25 cellular contexts compared by ENCODE assay signal in the genomic region with DNA sequence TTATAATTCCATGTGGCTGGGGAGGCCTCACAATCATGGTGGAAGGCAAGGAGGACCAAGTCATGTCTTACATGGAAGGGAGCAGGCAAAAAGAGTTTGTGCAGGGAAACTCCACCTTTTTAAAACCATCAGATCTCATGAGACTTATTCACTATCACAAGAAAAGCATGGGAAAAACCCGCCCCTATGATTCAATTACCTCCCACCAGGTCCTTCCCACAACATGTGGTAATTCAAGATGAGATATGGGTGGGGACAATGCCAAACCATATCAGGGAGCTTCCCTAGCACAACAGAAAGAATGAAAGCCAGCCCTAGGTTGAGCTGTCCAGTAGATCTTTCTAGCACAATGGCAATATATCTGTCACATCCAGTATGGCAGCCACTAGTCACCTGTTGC.
"Had no signal": no experiment of that assay in that cellular context is flagged by ENCODE, and none has a peak within 500 bp of the region (broad histone marks: within the 10 kb centered on the region; RNA-seq: fewer than 3 reads in every experiment).

No MANE protein-coding gene starts in this region.

- ATAC-seq: gastrocnemius medialis, left colon, psoas muscle had no signal

- H2AFZ ChIP-seq: parathyroid adenoma had no signal

- H3K4me3 ChIP-seq: gastrocnemius medialis, psoas muscle, right atrium auricular region, spleen, suprapubic skin, tibial nerve had no signal

- H3K9ac ChIP-seq: parathyroid adenoma had no signal

- H3K27ac Mint-ChIP-seq: activated CD4-positive, alpha-beta memory T cell treated with anti-CD3 and anti-CD28 coated beads, Interleukin-2, amount 10 ng/mL, durations not matched to agents 7 days and 5 days; activated CD4-positive, alpha-beta T cell treated with anti-CD3 and anti-CD28 coated beads, Interleukin-2, amount 10 ng/mL, durations not matched to agents 24 days and 14 days; activated T-cell treated with anti-CD3 and anti-CD28 coated beads, Interleukin-2, amount 50 U/mL, for 24 hours; naive B cell had no signal

- H3K79me2 ChIP-seq: parathyroid adenoma had no signal

- H3K4me1 ChIP-seq: gastrocnemius medialis, parathyroid adenoma, psoas muscle, spleen, tibial nerve had no signal

- H3K27me3 Mint-ChIP-seq: activated CD4-positive, alpha-beta memory T cell treated with anti-CD3 and anti-CD28 coated beads, Interleukin-2, amount 10 ng/mL, durations not matched to agents 7 days and 5 days; activated CD4-positive, alpha-beta T cell treated with anti-CD3 and anti-CD28 coated beads, Interleukin-2, amount 10 ng/mL, durations not matched to agents 24 days and 14 days; activated T-cell treated with anti-CD3 and anti-CD28 coated beads, Interleukin-2, amount 50 U/mL, for 24 hours; central memory CD8-positive, alpha-beta T cell had no signal

- H3K36me3 Mint-ChIP-seq: mesothelial cell of epicardium, naive B cell had no signal

- H3K27ac ChIP-seq: gastrocnemius medialis, parathyroid adenoma, psoas muscle, spleen, suprapubic skin, tibial nerve had no signal

- H3K27me3 ChIP-seq: gastrocnemius medialis, right atrium auricular region, spleen, suprapubic skin, tibial nerve had no signal

- H3K4me1 Mint-ChIP-seq: activated CD4-positive, alpha-beta memory T cell treated with anti-CD3 and anti-CD28 coated beads, Interleukin-2, amount 10 ng/mL, durations not matched to agents 7 days and 5 days; activated CD4-positive, alpha-beta T cell treated with anti-CD3 and anti-CD28 coated beads, Interleukin-2, amount 10 ng/mL, durations not matched to agents 24 days and 14 days; central memory CD8-positive, alpha-beta T cell; naive B cell had no signal

- FAIRE-seq: keratinocyte had no signal

- H3K36me3 ChIP-seq: gastrocnemius medialis, right atrium auricular region, spleen, suprapubic skin, tibial nerve had no signal

- DNase-seq: activated CD4-positive, alpha-beta memory T cell treated with anti-CD3 and anti-CD28 coated beads, Interleukin-2, amount 10 ng/mL, durations not matched to agents 7 days and 5 days; activated CD4-positive, alpha-beta T cell treated with anti-CD3 and anti-CD28 coated beads, Interleukin-2, amount 10 ng/mL, durations not matched to agents 24 days and 14 days; activated CD4-positive, CD25-positive, alpha-beta regulatory T cell treated with anti-CD3 and anti-CD28 coated beads, Interleukin-2, amount 50 U/mL, for 72 hours; activated CD8-positive, alpha-beta memory T cell treated with anti-CD3 and anti-CD28 coated beads, Interleukin-2, amount 50 U/mL, for 48 hours; activated gamma-delta T cell treated with Interleukin-2 at 50 U/mL for 16 hours; activated naive CD4-positive, alpha-beta T cell treated with anti-CD3 and anti-CD28 coated beads, Interleukin-2, amount 50 U/mL, for 16 hours; activated T-cell treated with anti-CD3 and anti-CD28 coated beads, Interleukin-2, amount 50 U/mL, for 24 hours; amniotic stem cell; dermis blood vessel endothelial cell; effector CD8-positive, alpha-beta T cell; gastrocnemius medialis; glutamatergic neuron; left colon; naive B cell; spleen; stimulated activated naive CD4-positive, alpha-beta T cell; T-helper 2 cell had no signal

- H3K4me3 Mint-ChIP-seq: activated CD4-positive, alpha-beta memory T cell treated with anti-CD3 and anti-CD28 coated beads, Interleukin-2, amount 10 ng/mL, durations not matched to agents 7 days and 5 days; activated CD4-positive, alpha-beta T cell treated with anti-CD3 and anti-CD28 coated beads, Interleukin-2, amount 10 ng/mL, durations not matched to agents 24 days and 14 days; activated T-cell treated with anti-CD3 and anti-CD28 coated beads, Interleukin-2, amount 50 U/mL, for 24 hours; central memory CD8-positive, alpha-beta T cell; mesothelial cell of epicardium had no signal

- H3K9me3 ChIP-seq: gastrocnemius medialis, psoas muscle, right atrium auricular region, suprapubic skin, tibial nerve had no signal

- H3K9me3 Mint-ChIP-seq: activated CD4-positive, alpha-beta T cell treated with anti-CD3 and anti-CD28 coated beads, Interleukin-2, amount 10 ng/mL, durations not matched to agents 24 days and 14 days; activated T-cell treated with anti-CD3 and anti-CD28 coated beads, Interleukin-2, amount 50 U/mL, for 24 hours; mesothelial cell of epicardium had no signal
